1 cellular context compared by ENCODE assay signal in the genomic region with DNA sequence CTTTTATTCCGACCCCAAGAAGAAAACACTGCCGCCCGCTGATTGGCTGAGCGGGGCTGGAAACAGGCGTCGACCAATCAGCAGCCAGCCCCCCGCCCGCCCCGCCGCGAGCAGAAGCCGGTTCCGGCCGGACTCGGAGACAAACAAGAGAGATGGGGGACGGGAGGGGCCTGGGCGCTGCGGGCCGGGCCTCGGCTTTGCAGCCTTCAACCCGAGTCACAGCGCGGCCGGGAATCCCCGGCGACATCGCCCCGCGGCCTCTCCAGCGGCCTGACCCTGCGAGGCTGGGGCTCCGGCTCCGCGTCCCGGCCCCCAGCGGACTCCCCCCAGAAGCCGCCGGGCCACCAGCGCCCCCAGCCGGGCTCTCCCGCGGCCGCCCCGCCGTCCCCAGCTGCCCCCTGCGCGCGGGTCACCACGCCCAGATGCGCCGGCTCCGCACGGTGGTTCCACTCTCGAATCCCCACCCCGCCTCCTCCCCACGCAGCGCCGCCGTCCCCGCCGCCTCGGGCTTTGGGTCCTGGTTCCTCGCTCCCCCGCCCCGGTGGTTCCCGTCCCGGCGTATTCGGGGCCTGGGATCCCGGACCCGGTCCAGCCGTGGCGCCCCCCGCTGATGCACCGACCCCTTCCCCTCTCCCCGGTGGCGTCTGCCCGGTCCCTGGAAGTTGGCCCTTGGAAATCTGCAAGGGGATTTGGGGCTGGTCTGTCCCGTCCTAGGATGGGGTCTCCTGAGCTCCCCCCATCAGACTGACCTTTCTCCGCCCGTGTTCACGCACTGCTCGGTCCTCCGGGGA.
TF ChIP-seq lines count a peak whose summit lies in the region.

No MANE protein-coding gene starts in this region.

TF ChIP-seq in SK-N-SH, 30 proteins besides CTCF, POLR2A, EP300 and RAD21 (continued from another document):
- TF ChIP-seq, protein P1, sequence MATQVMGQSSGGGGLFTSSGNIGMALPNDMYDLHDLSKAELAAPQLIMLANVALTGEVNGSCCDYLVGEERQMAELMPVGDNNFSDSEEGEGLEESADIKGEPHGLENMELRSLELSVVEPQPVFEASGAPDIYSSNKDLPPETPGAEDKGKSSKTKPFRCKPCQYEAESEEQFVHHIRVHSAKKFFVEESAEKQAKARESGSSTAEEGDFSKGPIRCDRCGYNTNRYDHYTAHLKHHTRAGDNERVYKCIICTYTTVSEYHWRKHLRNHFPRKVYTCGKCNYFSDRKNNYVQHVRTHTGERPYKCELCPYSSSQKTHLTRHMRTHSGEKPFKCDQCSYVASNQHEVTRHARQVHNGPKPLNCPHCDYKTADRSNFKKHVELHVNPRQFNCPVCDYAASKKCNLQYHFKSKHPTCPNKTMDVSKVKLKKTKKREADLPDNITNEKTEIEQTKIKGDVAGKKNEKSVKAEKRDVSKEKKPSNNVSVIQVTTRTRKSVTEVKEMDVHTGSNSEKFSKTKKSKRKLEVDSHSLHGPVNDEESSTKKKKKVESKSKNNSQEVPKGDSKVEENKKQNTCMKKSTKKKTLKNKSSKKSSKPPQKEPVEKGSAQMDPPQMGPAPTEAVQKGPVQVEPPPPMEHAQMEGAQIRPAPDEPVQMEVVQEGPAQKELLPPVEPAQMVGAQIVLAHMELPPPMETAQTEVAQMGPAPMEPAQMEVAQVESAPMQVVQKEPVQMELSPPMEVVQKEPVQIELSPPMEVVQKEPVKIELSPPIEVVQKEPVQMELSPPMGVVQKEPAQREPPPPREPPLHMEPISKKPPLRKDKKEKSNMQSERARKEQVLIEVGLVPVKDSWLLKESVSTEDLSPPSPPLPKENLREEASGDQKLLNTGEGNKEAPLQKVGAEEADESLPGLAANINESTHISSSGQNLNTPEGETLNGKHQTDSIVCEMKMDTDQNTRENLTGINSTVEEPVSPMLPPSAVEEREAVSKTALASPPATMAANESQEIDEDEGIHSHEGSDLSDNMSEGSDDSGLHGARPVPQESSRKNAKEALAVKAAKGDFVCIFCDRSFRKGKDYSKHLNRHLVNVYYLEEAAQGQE (IDR thresholded peaks at IDR 0.05; ENCODE audit: low read depth, low read length): no peak
- peak; percentile 42 for TF ChIP-seq SMC3 (IDR thresholded peaks at IDR 0.05; ENCODE audit: low read depth, low read length)
- TF ChIP-seq, protein P2, sequence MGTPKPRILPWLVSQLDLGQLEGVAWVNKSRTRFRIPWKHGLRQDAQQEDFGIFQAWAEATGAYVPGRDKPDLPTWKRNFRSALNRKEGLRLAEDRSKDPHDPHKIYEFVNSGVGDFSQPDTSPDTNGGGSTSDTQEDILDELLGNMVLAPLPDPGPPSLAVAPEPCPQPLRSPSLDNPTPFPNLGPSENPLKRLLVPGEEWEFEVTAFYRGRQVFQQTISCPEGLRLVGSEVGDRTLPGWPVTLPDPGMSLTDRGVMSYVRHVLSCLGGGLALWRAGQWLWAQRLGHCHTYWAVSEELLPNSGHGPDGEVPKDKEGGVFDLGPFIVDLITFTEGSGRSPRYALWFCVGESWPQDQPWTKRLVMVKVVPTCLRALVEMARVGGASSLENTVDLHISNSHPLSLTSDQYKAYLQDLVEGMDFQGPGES (IDR thresholded peaks at IDR 0.05; ENCODE audit: low read depth, low read length): peak; percentile 33
- TF ChIP-seq, protein P3, sequence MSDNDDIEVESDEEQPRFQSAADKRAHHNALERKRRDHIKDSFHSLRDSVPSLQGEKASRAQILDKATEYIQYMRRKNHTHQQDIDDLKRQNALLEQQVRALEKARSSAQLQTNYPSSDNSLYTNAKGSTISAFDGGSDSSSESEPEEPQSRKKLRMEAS (IDR thresholded peaks at IDR 0.05; ENCODE audit: low read depth): no peak; the same call in 1 of the 2 replicates
- peak; percentile 39; the same call in 1 of the 2 replicates for TF ChIP-seq POLR2AphosphoS5 (IDR thresholded peaks at IDR 0.05; ENCODE audit: low read depth, low read length)
